5 cellular contexts compared by ENCODE assay signal in the genomic region with DNA sequence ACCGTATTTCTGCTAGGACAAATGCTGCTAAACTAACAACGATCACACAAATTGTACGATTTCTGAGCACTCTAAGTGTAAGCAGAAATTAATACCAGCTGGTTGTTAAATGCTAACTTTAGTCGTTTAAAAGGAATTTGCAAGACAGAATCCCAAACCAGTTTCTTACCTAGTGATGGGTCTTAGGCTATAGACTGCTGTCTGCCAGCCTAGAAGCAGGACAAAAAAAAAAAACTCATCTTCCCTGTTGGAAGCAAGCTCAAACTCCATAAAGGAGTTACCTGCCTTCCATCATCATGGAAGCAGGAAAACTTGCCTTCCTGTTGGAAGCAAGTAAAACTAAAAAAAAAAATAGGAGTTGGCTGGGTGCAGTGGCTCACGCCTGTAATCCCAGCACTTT.
DNase-seq lines count a peak whose midpoint lies in the region; ATAC-seq, FAIRE-seq and TF ChIP-seq lines count a peak whose summit lies in the region.
"Not testable (repeated sequence)": the region's sequence is repeated elsewhere in the genome, so short reads cannot be mapped to it uniquely, and the experiment has no call there.

No MANE protein-coding gene starts in this region.

- H3K23me2 ChIP-seq in H1 (ENCODE audit: low read depth, low read length): not testable (repeated sequence)

- not testable (repeated sequence) for FAIRE-seq in H1 (lab: Jason Lieb, UNC)

- H2BK12ac ChIP-seq in H1 (ENCODE audit: low read depth, low read length): not testable (repeated sequence)

- H3K36me3 ChIP-seq in GM23338 (ENCODE audit: insufficient read depth); HUES6 (ENCODE audit: control insufficient read depth, insufficient read depth, low read length); H1 (ENCODE audit: control insufficient read depth in 2 of 4, insufficient read depth in 4 of 4, low read length in 3 of 4); iPS-20b (ENCODE audit: insufficient read depth, low read depth, low read length): not testable (repeated sequence)

- not testable (repeated sequence) for H3K9me2 ChIP-seq in GM23338 (ENCODE audit: insufficient read depth)

- H2BK20ac ChIP-seq in H1 (ENCODE audit: low read length): not testable (repeated sequence)

- not testable (repeated sequence) for H3K56ac ChIP-seq in H1 (replicated peaks; ENCODE audit: insufficient read length, low read depth, low read length)

- not testable (repeated sequence) for TF ChIP-seq CTCF in GM23338 (conservative IDR thresholded peaks at IDR 0.05; ENCODE audit: low read depth in 2 of 2); VCaP (conservative IDR thresholded peaks at IDR 0.05); H1 (IDR thresholded peaks at IDR 0.05; ENCODE audit: control extremely low read depth in 1 of 3, insufficient read depth in 1 of 3, low read depth in 1 of 3, low read length in 3 of 3)

- not testable (repeated sequence) for H3K23ac ChIP-seq in H1 (ENCODE audit: insufficient read length)

- H3K4me1 Mint-ChIP-seq in GM23338: peaks cover 46% of the 10 kb centered on the region

- H3K4me3 Mint-ChIP-seq in GM23338: peak overlapping the region; percentile 59; the same call in 2 of the 3 replicates

- peaks cover 19% of the 10 kb centered on the region; the same call in 2 of the 3 replicates for H3K36me3 Mint-ChIP-seq in GM23338 (ENCODE audit: low read depth)

- H3K4me1 ChIP-seq in GM23338 (ENCODE audit: insufficient read depth) (peaks cover 37% of the 10 kb centered on the region), HUES6 (ENCODE audit: control insufficient read depth, insufficient read depth, low read length) (peaks cover 31% of the 10 kb centered on the region), H1 (replicated peaks in 1 of 4; ENCODE audit: control insufficient read depth in 3 of 4, insufficient read depth in 4 of 4, low read length in 3 of 4) (peaks cover 0 to 13% (median 8%) of the 10 kb centered on the region in 4 experiments; a peak in 5 of 7 replicates), iPS-20b (ENCODE audit: insufficient read depth, low read length) (peaks cover 23% of the 10 kb centered on the region)

- 40% methylated on average over 5 of the region's 5 CpGs; no CpG with 5 or more reads in 1 of the 2 experiments for WGBS in H1 (ENCODE audit: extremely low coverage in 1 of 2, insufficient coverage in 1 of 2, insufficient read length in 1 of 2, insufficient replicate concordance in 2 of 2, low coverage in 1 of 2, low lambda C conversion rate in 2 of 2, missing lambda C conversion rate in 1 of 2), 2 experiments

- H3F3A ChIP-seq in GM23338 (replicated peaks; ENCODE audit: low read depth): not testable (repeated sequence)

- not testable (repeated sequence) for H4K91ac ChIP-seq in H1 (replicated peaks; ENCODE audit: insufficient read length, low read length)

- not testable (repeated sequence) for DNase-seq in GM23338 (ENCODE audit: low spot score); H1 (ENCODE audit: low read depth in 1 of 2, low spot score in 2 of 2)

- peak overlapping the region; percentile 31 for H3K27ac Mint-ChIP-seq in GM23338

- not testable (repeated sequence) for TF ChIP-seq POLR2A in H1 (IDR thresholded peaks at IDR 0.05; ENCODE audit: control extremely low read depth in 1 of 2, low read depth in 2 of 2, low read length in 2 of 2)

- H2BK120ac ChIP-seq in H1 (replicated peaks; ENCODE audit: low read depth, low read length): not testable (repeated sequence)

- TF ChIP-seq RAD21 in H1 (IDR thresholded peaks at IDR 0.05 in 1 of 2, conservative IDR thresholded peaks at IDR 0.05 in 1 of 2; ENCODE audit: low read depth in 2 of 2, low read length in 2 of 2): not testable (repeated sequence)

- peak overlapping the region; percentile 48 for H3K4me2 ChIP-seq in GM23338
- peak overlapping the region in 1 of 2 experiments; percentile 21; a peak in 1 of 4 replicates for H3K4me2 ChIP-seq in H1 (ENCODE audit: insufficient read depth in 1 of 2, low read depth in 2 of 2, low read length in 2 of 2)

- H3K27me3 Mint-ChIP-seq in GM23338 (ENCODE audit: insufficient read depth, low read depth, poor library complexity): not testable (repeated sequence)

- H3K4me3 ChIP-seq in GM23338: peak overlapping the region; percentile 21
- H3K4me3 ChIP-seq in HUES6 (ENCODE audit: low read depth, low read length): not testable (repeated sequence)
- H3K4me3 ChIP-seq in H1 (ENCODE audit: extremely low read depth in 1 of 4, insufficient read depth in 2 of 4, low read depth in 3 of 4, low read length in 4 of 4): peak overlapping the region in 1 of 4 experiments; percentile 42; a peak in 1 of 8 replicates
- H3K4me3 ChIP-seq in iPS-20b (ENCODE audit: low read length): 0 out of 2 replicates have a peak overlapping the region, but pooled peaks have one; percentile 10

- H2AFZ ChIP-seq in GM23338; H1 (ENCODE audit: low read length): not testable (repeated sequence)

- not testable (repeated sequence) for H4K5ac ChIP-seq in H1 (ENCODE audit: insufficient read length, low read depth, low read length)

- not testable (repeated sequence) for H3K4ac ChIP-seq in H1 (replicated peaks; ENCODE audit: insufficient read length, low read depth, low read length)

- H3K14ac ChIP-seq in H1 (ENCODE audit: insufficient read length): not testable (repeated sequence)

- not testable (repeated sequence) for H2AK5ac ChIP-seq in H1 (ENCODE audit: low read depth, low read length)

- not testable (repeated sequence) for H3K79me1 ChIP-seq in H1 (ENCODE audit: low read depth, low read length)

- CTCF ChIA-PET in H1 (lab: Charles Lee; ENCODE audit: partially characterized antibody): interaction anchor here (1.0 to 1.1 kb wide), 2 partner anchors 137 to 286 kb away, joined by 3 to 4 read pairs; no protein-coding TSS in a partner anchor

- POLR2A ChIA-PET in H1 (lab: Charles Lee; ENCODE audit: partially characterized antibody): interaction anchor here (1.1 kb wide), 1 partner anchor 76 kb away, joined by 4 read pairs; no protein-coding TSS in a partner anchor

- H3K27ac ChIP-seq in GM23338 (ENCODE audit: low read depth) (peak overlapping the region; percentile 61), HUES6 (ENCODE audit: low read depth, low read length) (peak overlapping the region; percentile 44; the same call in 1 of the 2 replicates), VCaP (peak overlapping the region; percentile 20; the same call in 1 of the 2 replicates)
- H3K27ac ChIP-seq in H1 (ENCODE audit: low read depth, low read length); iPS-20b (ENCODE audit: low read length): not testable (repeated sequence)

- H2BK5ac ChIP-seq in H1 (ENCODE audit: low read depth, low read length): not testable (repeated sequence)

- peak overlapping the region; percentile 27 for H3K9ac ChIP-seq in HUES6 (ENCODE audit: low read length)
- not testable (repeated sequence) for H3K9ac ChIP-seq in H1 (replicated peaks in 1 of 4; ENCODE audit: extremely low read depth in 1 of 4, low read depth in 3 of 4, low read length in 3 of 4); iPS-20b (ENCODE audit: low read depth, low read length)

- not testable (repeated sequence) for H4K8ac ChIP-seq in H1 (ENCODE audit: extremely low read depth, insufficient read depth, low read length)

- peaks cover 17% of the 10 kb centered on the region for H3K9me3 ChIP-seq in HUES6 (ENCODE audit: control insufficient read depth, insufficient read depth, low read depth, low read length)
- peaks cover 4 to 15% of the 10 kb centered on the region in 2 experiments; a peak in 3 of 4 replicates for H3K9me3 ChIP-seq in H1 (ENCODE audit: insufficient read depth in 2 of 2, low read depth in 1 of 2, low read length in 1 of 2)
- H3K9me3 ChIP-seq in iPS-20b (ENCODE audit: insufficient read depth, low read depth, low read length): peaks cover 20% of the 10 kb centered on the region

- H3K79me2 ChIP-seq in GM23338 (replicated peaks; ENCODE audit: insufficient read depth); H1 (ENCODE audit: control insufficient read depth in 1 of 2, insufficient read depth in 2 of 2, low read length in 2 of 2): not testable (repeated sequence)

- not testable (repeated sequence) for H2BK15ac ChIP-seq in H1 (ENCODE audit: low read length)

- ATAC-seq in GM23338: peak; percentile 78

- peaks cover 18% of the 10 kb centered on the region for H3K9me3 Mint-ChIP-seq in GM23338

- H3K27me3 ChIP-seq in GM23338 (ENCODE audit: insufficient read depth); HUES6 (ENCODE audit: control insufficient read depth, insufficient read depth, low read length); H1 (replicated peaks in 1 of 4; ENCODE audit: control insufficient read depth in 3 of 4, extremely low read depth in 1 of 4, insufficient read depth in 3 of 4, low read length in 3 of 4); iPS-20b (ENCODE audit: insufficient read depth, low read length): not testable (repeated sequence)

- H3K18ac ChIP-seq in H1 (ENCODE audit: extremely low read depth, low read length): not testable (repeated sequence)

- not testable (repeated sequence) for TF ChIP-seq EP300 in H1 (IDR thresholded peaks at IDR 0.05; ENCODE audit: borderline replicate concordance in 1 of 2, low read depth in 2 of 2, low read length in 2 of 2)

- not testable (repeated sequence) for H4K20me1 ChIP-seq in GM23338 (replicated peaks; ENCODE audit: insufficient read depth); H1 (replicated peaks in 1 of 2; ENCODE audit: control insufficient read depth in 1 of 2, insufficient read depth in 2 of 2, low read length in 2 of 2)
